5 cellular contexts compared by ENCODE assay signal in genomic region chr6:63274795-63275430, GRCh38. TPM values are rescaled to one million over a fixed set of nuclear protein-coding genes. Genes with fewer than 3 reads are reported as not detected.
"Had no signal": no experiment of that assay in that cellular context is flagged by ENCODE, and none has a peak within 500 bp of the region (broad histone marks: within the 10 kb centered on the region; RNA-seq: fewer than 3 reads in every experiment).

No MANE protein-coding gene starts in this region.

RNA-seq across cellular contexts. Expression of gene LGSN, which starts 44.9 kb away (rescaled TPM):
- total RNA-seq: HT-29, HT1080, IMR-90, K562 had no signal
- polyA plus RNA-seq: IgD-negative memory B cell, IMR-90 had no signal
